Comparison of ENCODE assay signal across 8 cellular contexts in genomic region chr7:100965723-100966541, GRCh38. TPM values are rescaled to one million over a fixed set of nuclear protein-coding genes. Genes with fewer than 3 reads are reported as not detected.
DNase-seq lines count a peak whose midpoint lies in the region; ATAC-seq and TF ChIP-seq lines count a peak whose summit lies in the region.

No MANE protein-coding gene starts in this region.

- no peak overlapping the region for H3K27ac ChIP-seq in IMR-90 (ENCODE audit: insufficient read depth, low read length)
- peak overlapping the region; percentile 78 to 83 (median 80) for H3K27ac ChIP-seq in transverse colon

- dilution Hi-C loops in IMR-90 (cut with HindIII; ENCODE audit: low sequenced_read_pairs, unreplicated experiment), result no loop called here

- H3K4me1 Mint-ChIP-seq in osteocyte (ENCODE audit: unreplicated experiment), result peaks cover 12% of the 10 kb centered on the region

- peak overlapping the region; percentile 79 for H2AFZ ChIP-seq in IMR-90 (replicated peaks; ENCODE audit: low read length, poor library complexity)

- H3K27me3 Mint-ChIP-seq in osteocyte (ENCODE audit: unreplicated experiment), result peaks cover 53% of the 10 kb centered on the region

- H3K36me3 ChIP-seq in IMR-90 (ENCODE audit: control insufficient read depth, insufficient read depth, low read length) (no peaks in the 10 kb centered on the region), transverse colon (no peaks in the 10 kb centered on the region)

- no peak overlapping the region for H3K27ac Mint-ChIP-seq in osteocyte (ENCODE audit: unreplicated experiment)

- BruUV-seq in IMR-90 (replicated peaks; lab: Mats Ljungman, UMichigan), result no TSS peak

- no peak overlapping the region for H3K18ac ChIP-seq in IMR-90 (ENCODE audit: low read depth, low read length)

- no peak overlapping the region for H3K23ac ChIP-seq in IMR-90 (ENCODE audit: low read depth, low read length)

- H2BK15ac ChIP-seq in IMR-90 (ENCODE audit: low read depth, low read length), result no peak overlapping the region

- no peak overlapping the region; the same call in 1 of the 2 replicates for H3K4me2 ChIP-seq in IMR-90 (ENCODE audit: low read depth, low read length)

- H3K79me1 ChIP-seq in IMR-90 (ENCODE audit: low read depth in 1 of 2, low read length in 2 of 2), result no peaks in the 10 kb centered on the region

- in situ Hi-C loops in IMR-90 (cut with MboI; ENCODE audit: low sequenced_read_pairs), result loop anchor here (5.0 to 25.0 kb wide), 2 partner anchors 96 to 496 kb away; no protein-coding TSS in a partner anchor
- in situ Hi-C loops in transverse colon (cut with MboI; ENCODE audit: low pct_ligation_motif_present in 1 of 4, low pct_unique_long_range_greater_than_20kb in 1 of 4, low sequenced_read_pairs in 3 of 4), result no loop called here

- TF ChIP-seq CTCF in GM12873 (IDR thresholded peaks at IDR 0.05; ENCODE audit: insufficient read depth, low read depth, low read length, missing control alignments) (peak; percentile 88), IMR-90 (conservative IDR thresholded peaks at IDR 0.05; ENCODE audit: low read depth, low read length) (peak; percentile 81), osteocyte (IDR thresholded peaks at IDR 0.05) (peak; percentile 79), transverse colon (IDR thresholded peaks at IDR 0.05) (peak; percentile 57 to 93 (median 80))

- no peak overlapping the region for H3K4ac ChIP-seq in IMR-90 (ENCODE audit: low read depth, low read length)

- no peak overlapping the region for H3K4me3 ChIP-seq in IMR-90 (ENCODE audit: insufficient read depth, low read depth, low read length)
- H3K4me3 ChIP-seq in transverse colon, result peak overlapping the region in 3 of 4 donors; percentile 35 to 46 (median 44)

- H3K4me1 ChIP-seq in IMR-90 (ENCODE audit: control insufficient read depth, insufficient read depth, low read length) (no peaks in the 10 kb centered on the region), transverse colon (peaks cover 9 to 37% (median 20%) of the 10 kb centered on the region in 4 donors)

- TF ChIP-seq EP300 in transverse colon (IDR thresholded peaks at IDR 0.05; ENCODE audit: low read depth), result no peak

- no peaks in the 10 kb centered on the region; the same call in 1 of the 2 replicates for H4K20me1 ChIP-seq in IMR-90 (ENCODE audit: insufficient read depth, low read length)

- intact Hi-C loops in IMR-90 (cut with micrococcal nuclease) (loop anchor here (1.0 kb wide), 1 partner anchor 93 kb away; no protein-coding TSS in a partner anchor), transverse colon (cut with DNase I; ENCODE audit: low total_unique reads) (no loop called here)

- TF ChIP-seq POLR2A in IMR-90 (IDR thresholded peaks at IDR 0.05; ENCODE audit: low read depth, low read length), result no peak
- TF ChIP-seq POLR2A in transverse colon (IDR thresholded peaks at IDR 0.05), result no peak

- no peak overlapping the region for H3K9ac ChIP-seq in IMR-90 (ENCODE audit: low read depth, low read length)

- H3K9me3 Mint-ChIP-seq in osteocyte (ENCODE audit: unreplicated experiment), result no peaks in the 10 kb centered on the region

- H3K9me3 ChIP-seq in IMR-90 (ENCODE audit: control insufficient read depth, insufficient read depth, low read length) (no peaks in the 10 kb centered on the region; the same call in 1 of the 2 replicates), transverse colon (no peaks in the 10 kb centered on the region)

- no peak overlapping the region for H4K91ac ChIP-seq in IMR-90 (ENCODE audit: insufficient read depth, low read depth, low read length)

- no peak overlapping the region for H4K8ac ChIP-seq in IMR-90 (ENCODE audit: low read depth in 2 of 2, low read length in 2 of 2)

- H3K14ac ChIP-seq in IMR-90 (replicated peaks; ENCODE audit: low read depth, low read length), result no peak overlapping the region

- WGBS in IMR-90 (ENCODE audit: extremely low coverage in 2 of 2, insufficient read length in 1 of 2), 2 experiments, result 3% methylated on average over 51 of the region's 58 CpGs; no CpG with 5 or more reads in 1 of the 2 experiments
- WGBS in transverse colon (ENCODE audit: low coverage in 1 of 2), 2 donors, result 3 to 11% methylated on average over 5 to 48 of the region's 58 CpGs

- no peak overlapping the region for H3K56ac ChIP-seq in IMR-90 (ENCODE audit: extremely low read depth, insufficient read depth, low read length)

- H3K27me3 ChIP-seq in IMR-90 (ENCODE audit: control insufficient read depth, insufficient read depth, low read length) (peaks cover 53% of the 10 kb centered on the region), transverse colon (peaks cover 49% of the 10 kb centered on the region)

- CTCF ChIA-PET in IMR-90 (lab: Yijun Ruan, JAX), result no interaction called here

- peak; percentile 72 for TF ChIP-seq RAD21 in IMR-90 (IDR thresholded peaks at IDR 0.05; ENCODE audit: low read length)

- no peak overlapping the region for H2AK9ac ChIP-seq in IMR-90 (replicated peaks; ENCODE audit: low read depth, low read length, poor library complexity)

- POLR2A ChIA-PET in IMR-90 (lab: Charles Lee; ENCODE audit: unreplicated experiment), result no interaction called here

- H3K36me3 Mint-ChIP-seq in osteocyte (ENCODE audit: unreplicated experiment), result no peaks in the 10 kb centered on the region

- H2BK20ac ChIP-seq in IMR-90 (ENCODE audit: low read depth, low read length), result no peak overlapping the region

- H3K9me1 ChIP-seq in IMR-90 (ENCODE audit: insufficient read depth, low read length), result no peaks in the 10 kb centered on the region

- H2BK120ac ChIP-seq in IMR-90 (ENCODE audit: low read depth, low read length), result no peak overlapping the region

- H2AK5ac ChIP-seq in IMR-90 (ENCODE audit: low read depth, low read length), result no peak overlapping the region

- DNase-seq in IMR-90, result no peak
- DNase-seq in activated T-cell treated with anti-CD3 and anti-CD28 coated beads for 1 hour (ENCODE audit: low read depth), result peak; percentile 65
- peak; percentile 31 for DNase-seq in foreskin melanocyte
- peak; percentile 93 for DNase-seq in osteocyte (ENCODE audit: extremely low spot score, unreplicated experiment)
- peak; percentile 91 for DNase-seq in transverse colon

- no peak overlapping the region for H3K4me3 Mint-ChIP-seq in osteocyte (ENCODE audit: unreplicated experiment)

- no peak overlapping the region for H2BK5ac ChIP-seq in IMR-90 (ENCODE audit: low read depth, low read length, poor library complexity, severe bottlenecking)

- no peak overlapping the region for H4K5ac ChIP-seq in IMR-90 (ENCODE audit: low read depth, low read length)

- ATAC-seq in IMR-90 (ENCODE audit: low read depth) (peak; percentile 94), GM19324 (IDR thresholded peaks at IDR 0.05; ENCODE audit: low FRiP score, unreplicated experiment) (no peak), HG02870 (IDR thresholded peaks at IDR 0.05; ENCODE audit: unreplicated experiment) (no peak)

TF ChIP-seq in IMR-90, 13 proteins besides CTCF, POLR2A, EP300 and RAD21:
- TF ChIP-seq SMC3 (IDR thresholded peaks at IDR 0.05; ENCODE audit: low read depth, low read length), result peak; percentile 85
- TF ChIP-seq MAZ (IDR thresholded peaks at IDR 0.05; ENCODE audit: borderline replicate concordance, low read depth, low read length), result peak; percentile 59; the same call in 1 of the 2 replicates
- no peak for TF ChIP-seq RCOR1 (IDR thresholded peaks at IDR 0.05; ENCODE audit: insufficient replicate concordance, low read length)

RNA-seq across cellular contexts. Expression of gene MUC12, which starts 3.4 kb away (rescaled TPM):
- total RNA-seq in IMR-90 (2012; rRNA removed), result not detected in 2 replicates
- polyA plus RNA-seq in IMR-90 (2012; rRNA removed), result 4.0 and 4.1 TPM in 2 replicates
- polyA plus RNA-seq in IMR-90 (2012; cell fraction: cytosol; rRNA removed), result 0.86 and 3.5 TPM in 2 replicates
- polyA plus RNA-seq in IMR-90 (2012; cell fraction: nucleus; rRNA removed; ENCODE audit: low replicate concordance), result 5.4 and 5.6 TPM in 2 replicates
- total RNA-seq in osteocyte, result not detected in 2 replicates
- total RNA-seq in transverse colon, result 1,000 to 10,000 TPM in 1 of 4 donors, 100 to 1,000 TPM in 2, 10 to 100 TPM in 1; 90.2 to 2,095 (median 445) TPM

RNA-seq across cellular contexts. Expression of gene MUC3A, which starts 16.6 kb away (rescaled TPM):
- total RNA-seq in IMR-90 (2012; rRNA removed), result not detected in 2 replicates
- 0.05 TPM in 1 of 2 replicates, not detected in the other for polyA plus RNA-seq in IMR-90 (2012; rRNA removed)
- polyA plus RNA-seq in IMR-90 (2012; cell fraction: cytosol; rRNA removed), result not detected in 2 replicates
- 0.03 TPM in 1 of 2 replicates, not detected in the other for polyA plus RNA-seq in IMR-90 (2012; cell fraction: nucleus; rRNA removed; ENCODE audit: low replicate concordance)
- not detected in 2 replicates for total RNA-seq in osteocyte
- total RNA-seq in transverse colon, result 100 to 1,000 TPM in 1 of 4 donors, 10 to 100 TPM in 3; 11.7 to 233 (median 64.7) TPM

RNA-seq across cellular contexts. Expression of gene MUC17, which starts 53.9 kb away (rescaled TPM):
- not detected in 2 replicates for total RNA-seq in IMR-90 (2012; rRNA removed)
- polyA plus RNA-seq in IMR-90 (2012; rRNA removed), result under 0.01 TPM in 1 of 2 replicates, not detected in the other
- polyA plus RNA-seq in IMR-90 (2012; cell fraction: cytosol; rRNA removed), result not detected in 2 replicates
- under 0.01 TPM in 1 of 2 replicates, not detected in the other for polyA plus RNA-seq in IMR-90 (2012; cell fraction: nucleus; rRNA removed; ENCODE audit: low replicate concordance)
- not detected in 2 replicates for total RNA-seq in osteocyte
- 100 to 1,000 TPM in 1 of 4 donors, 10 to 100 TPM in 2, under 1 TPM in 1; 0.80 to 102 (median 20.0) TPM for total RNA-seq in transverse colon

Comparison
In these comparisons a context has a peak if more than half of its experiments do, and no peak if none do; other contexts are left out.
1. RNA of gene MUC12, which starts 3.4 kb away (total RNA-seq): 90.2 to 2,095 TPM in transverse colon; not detected in IMR-90 and not detected in osteocyte; every median in the first group is over 10 times any median in the second.
2. RNA of gene MUC3A, which starts 16.6 kb away (total RNA-seq): 11.7 to 233 TPM in transverse colon; not detected in IMR-90 and not detected in osteocyte; every median in the first group is over 10 times any median in the second.
3. Peak in every context shown above with its lines, with median percentiles within 50 percentile points of each other: CTCF ChIP-seq.